Comparison of ENCODE assay signal across 14 cellular contexts in the genomic region with DNA sequence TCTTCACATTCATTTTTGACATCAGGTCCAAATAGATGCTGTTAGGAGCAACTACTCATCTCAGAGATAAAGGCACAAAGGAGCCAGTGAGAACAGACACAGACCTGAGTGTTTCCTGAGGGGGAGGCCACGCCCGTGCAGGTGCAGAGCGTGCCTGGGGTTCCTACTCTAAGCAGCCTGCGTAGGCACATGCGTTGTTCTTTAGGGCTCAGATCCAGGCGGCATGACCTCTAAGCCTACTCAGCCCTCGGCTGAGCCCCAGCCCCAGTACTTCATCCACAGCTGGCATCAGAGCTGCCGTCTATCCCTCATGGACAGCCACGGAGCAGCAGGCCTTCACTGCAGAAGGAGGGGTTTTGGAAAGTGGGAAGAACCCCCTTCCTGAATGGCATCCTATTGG. TPM values are rescaled to one million over a fixed set of nuclear protein-coding genes. Genes with fewer than 3 reads are reported as not detected.
"Had no signal": no experiment of that assay in that cellular context is flagged by ENCODE, and none has a peak within 500 bp of the region (broad histone marks: within the 10 kb centered on the region; RNA-seq: fewer than 3 reads in every experiment).

No MANE protein-coding gene starts in this region.

- H3K27me3 ChIP-seq: cardiac muscle cell, colonic mucosa, right atrium auricular region, upper lobe of left lung had no signal

- H3K4me3 Mint-ChIP-seq: activated CD4-positive, alpha-beta memory T cell treated with anti-CD3 and anti-CD28 coated beads for 36 hours; activated T-helper 1 cell treated with anti-CD3 and anti-CD28 coated beads, Interleukin-12 subunit alpha, Interleukin-12 subunit beta, Interleukin-2, Interleukin-4 antibody, amounts not matched to agents 30 ng/mL and 10 ng/mL and 1 ng/mL, durations not matched to agents 14 hours and 24 hours and 36 hours had no signal

- DNase-seq: activated CD4-positive, alpha-beta memory T cell treated with anti-CD3 and anti-CD28 coated beads for 36 hours; activated naive CD4-positive, alpha-beta T cell; colonic mucosa; effector memory CD4-positive, alpha-beta T cell; hypothalamus; stimulated activated CD4-positive, alpha-beta T cell treated with anti-CD3 and anti-CD28 coated beads, Interleukin-2, amount 100 ng/mL, for 24 hours; stimulated activated naive CD4-positive, alpha-beta T cell treated with Interleukin-2 at 50 U/mL for 16 hours; SW 1271; T-helper 9 cell; upper lobe of left lung had no signal

- H3K9me3 Mint-ChIP-seq: activated CD4-positive, alpha-beta memory T cell treated with anti-CD3 and anti-CD28 coated beads for 36 hours had no signal

- H3K36me3 Mint-ChIP-seq: activated CD4-positive, alpha-beta memory T cell treated with anti-CD3 and anti-CD28 coated beads for 36 hours had no signal

- H3K9me3 ChIP-seq: colonic mucosa, right atrium auricular region, upper lobe of left lung had no signal

- H3K27ac ChIP-seq: cardiac muscle cell, colonic mucosa, epithelial cell of prostate, right atrium auricular region, upper lobe of left lung had no signal

- H3K27ac Mint-ChIP-seq: activated CD4-positive, alpha-beta memory T cell treated with anti-CD3 and anti-CD28 coated beads for 36 hours; activated T-helper 1 cell treated with anti-CD3 and anti-CD28 coated beads, Interleukin-12 subunit alpha, Interleukin-12 subunit beta, Interleukin-2, Interleukin-4 antibody, amounts not matched to agents 30 ng/mL and 10 ng/mL and 1 ng/mL, durations not matched to agents 14 hours and 24 hours and 36 hours had no signal

RNA-seq across cellular contexts. Expression of a gene that starts 54.9 kb away (rescaled TPM):
- total RNA-seq: activated CD4-positive, alpha-beta memory T cell treated with anti-CD3 and anti-CD28 coated beads for 36 hours had no signal
